Comparison of ENCODE assay signal across 15 cellular contexts in the genomic region with DNA sequence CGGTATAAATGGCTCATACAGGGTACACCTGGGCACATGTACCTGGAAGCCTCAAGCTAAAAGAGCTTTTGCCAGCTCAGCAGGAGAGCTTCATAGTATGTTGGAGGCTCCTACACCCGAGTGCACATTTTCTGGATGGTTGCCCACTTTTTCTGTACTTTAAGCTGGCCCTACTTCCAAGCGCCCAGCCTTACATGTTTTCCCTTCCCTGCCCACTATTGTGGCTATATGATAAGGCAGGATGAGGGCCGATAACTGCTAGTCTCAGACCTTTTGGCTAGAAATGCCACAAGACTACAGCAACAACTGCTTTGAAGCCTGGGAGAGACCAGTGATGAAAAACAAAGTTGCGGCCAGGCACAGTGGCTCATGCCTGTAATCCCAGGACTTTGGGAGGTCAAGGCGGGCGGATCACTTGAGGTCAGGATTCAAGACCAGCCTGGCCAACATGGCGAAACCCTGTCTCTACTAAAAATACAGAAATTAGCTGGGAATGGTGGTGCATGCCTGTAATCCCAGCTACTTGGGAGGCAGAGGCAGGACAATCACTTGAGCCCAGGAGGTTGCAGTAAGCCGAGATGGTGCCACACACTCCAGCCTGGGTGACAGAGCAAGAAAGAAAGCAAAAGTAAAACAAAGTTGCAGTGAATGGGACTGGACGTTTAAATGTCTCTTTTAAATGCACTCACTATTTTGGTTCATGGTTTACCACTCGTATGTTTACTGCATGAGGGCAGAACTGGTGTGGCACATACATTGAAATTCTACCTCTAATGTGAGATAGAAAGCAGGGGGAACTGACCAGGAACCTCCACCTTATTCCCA. TPM values are rescaled to one million over a fixed set of nuclear protein-coding genes. Genes with fewer than 3 reads are reported as not detected.
DNase-seq lines count a peak whose midpoint lies in the region; ATAC-seq and TF ChIP-seq lines count a peak whose summit lies in the region.
"Had no signal": no experiment of that assay in that cellular context is flagged by ENCODE, and none has a peak within 500 bp of the region (broad histone marks: within the 10 kb centered on the region; RNA-seq: fewer than 3 reads in every experiment).

No MANE protein-coding gene starts in this region.

- TF ChIP-seq POLR2A in erythroblast (IDR thresholded peaks at IDR 0.05; ENCODE audit: low read length), result no peak

- H4K20me1 ChIP-seq in PC-9 (ENCODE audit: insufficient read depth), result no peaks in the 10 kb centered on the region

- H3K4me3 ChIP-seq in PC-9 (no peak overlapping the region), parathyroid adenoma (ENCODE audit: low read depth, low read length) (no peak overlapping the region)
- H3K4me3 ChIP-seq: upper lobe of left lung had no signal

- BruUV-seq in PC-9 (replicated peaks; lab: Mats Ljungman, UMichigan), result no TSS peak

- DNase-seq in HUDEP-2 (lab: John Stamatoyannopoulos, UW; ENCODE audit: unreplicated experiment in 76 of 76) (peak in 51 of 76 experiments; percentile 1 to 74 (median 20)), PC-9 (no peak), erythroblast (lab: John Stamatoyannopoulos, UW) (peak; percentile 30 to 65), activated gamma-delta T cell (lab: John Stamatoyannopoulos, UW) (no peak), ACHN (no peak), NCI-H2107 treated with DMSO at 0.1 percent for 48 hours (lab: John Stamatoyannopoulos, UW; ENCODE audit: unreplicated experiment) (no peak)
- DNase-seq: central memory CD4-positive, alpha-beta T cell; head of caudate nucleus; NCI-H2081 treated with DMSO at 0.1 percent for 48 hours; stimulated activated CD4-positive, alpha-beta T cell treated with anti-CD3 and anti-CD28 coated beads, Interleukin-4, amount 100 ng/mL, for 1 hour had no signal

- H2AFZ ChIP-seq in PC-9 (peak overlapping the region; percentile 65; the same call in 1 of the 2 replicates), parathyroid adenoma (peak overlapping the region; percentile 58)

- no peak overlapping the region for H3K9ac ChIP-seq in parathyroid adenoma

- TF ChIP-seq CTCF in PC-9 (conservative IDR thresholded peaks at IDR 0.05), result no peak
- no peak for TF ChIP-seq CTCF in parathyroid adenoma (IDR thresholded peaks at IDR 0.05)

- H3K36me3 ChIP-seq in PC-9 (ENCODE audit: low read depth) (no peaks in the 10 kb centered on the region), parathyroid adenoma (ENCODE audit: control insufficient read depth, insufficient read depth, low read length) (no peaks in the 10 kb centered on the region)
- H3K36me3 ChIP-seq: upper lobe of left lung had no signal

- CTCF ChIA-PET in PC-9 (lab: Charles Lee), result no interaction called here

- H3K9me3 ChIP-seq in PC-9 (ENCODE audit: insufficient read depth, low read depth) (no peaks in the 10 kb centered on the region), parathyroid adenoma (ENCODE audit: control insufficient read depth, low read length) (no peaks in the 10 kb centered on the region)
- H3K9me3 ChIP-seq: upper lobe of left lung had no signal

- H3K4me1 ChIP-seq in PC-9 (replicated peaks; ENCODE audit: insufficient read depth), result peaks cover 80% of the 10 kb centered on the region
- peaks cover 41% of the 10 kb centered on the region for H3K4me1 ChIP-seq in parathyroid adenoma

- no peaks in the 10 kb centered on the region for H3K9me2 ChIP-seq in PC-9 (ENCODE audit: insufficient read depth)

- H3K4me2 ChIP-seq in PC-9 (peak overlapping the region; percentile 68), parathyroid adenoma (ENCODE audit: low read length) (peak overlapping the region; percentile 10)

- no peak for ATAC-seq in GM18909 (IDR thresholded peaks at IDR 0.05; ENCODE audit: poor library complexity, unreplicated experiment)
- ATAC-seq: WTC11 had no signal

- H3K27me3 ChIP-seq in PC-9 (ENCODE audit: insufficient read depth, low read depth), result no peaks in the 10 kb centered on the region
- no peaks in the 10 kb centered on the region for H3K27me3 ChIP-seq in parathyroid adenoma (ENCODE audit: control insufficient read depth, insufficient read depth, low read length)
- H3K27me3 ChIP-seq: upper lobe of left lung had no signal

- no peaks in the 10 kb centered on the region for H3K79me2 ChIP-seq in PC-9 (ENCODE audit: low read depth)
- no peaks in the 10 kb centered on the region for H3K79me2 ChIP-seq in parathyroid adenoma

- POLR2A ChIA-PET in PC-9 (lab: Charles Lee; ENCODE audit: unreplicated experiment), result no interaction called here

- H3K27ac ChIP-seq in PC-9, result peak overlapping the region; percentile 94
- peak overlapping the region; percentile 48 for H3K27ac ChIP-seq in parathyroid adenoma
- H3K27ac ChIP-seq: upper lobe of left lung had no signal

- intact Hi-C loops in PC-9 (cut with micrococcal nuclease; ENCODE audit: unreplicated experiment), result loop anchor here (10.0 kb wide), 1 partner anchor 73 kb away; no protein-coding TSS in a partner anchor

- in situ Hi-C loops in ACHN (cut with HindIII; ENCODE audit: low pct_ligation_motif_present, low pct_unique_long_range_greater_than_20kb, low sequenced_read_pairs), result no loop called here

- peaks cover 58% of the 10 kb centered on the region for H3F3A ChIP-seq in PC-9 (ENCODE audit: insufficient read depth, low read depth)

RNA-seq across cellular contexts. Expression of gene MARCHF10, which starts 14.2 kb away (rescaled TPM):
- total RNA-seq in PC-9 (2021), result 8.0 and 9.6 TPM in 2 replicates
- total RNA-seq: myocyte had no signal

Comparison
In these comparisons a context has a peak if more than half of its experiments do, and no peak if none do; other contexts are left out.
1. DNase-seq: peak in HUDEP-2 (51 of 76) and erythroblast (2 of 2); none in PC-9 (0 of 2), activated gamma-delta T cell (single experiment), ACHN (single experiment) and NCI-H2107 treated with DMSO at 0.1 percent for 48 hours (single experiment).